2 cellular contexts compared by ENCODE assay signal in the genomic region with DNA sequence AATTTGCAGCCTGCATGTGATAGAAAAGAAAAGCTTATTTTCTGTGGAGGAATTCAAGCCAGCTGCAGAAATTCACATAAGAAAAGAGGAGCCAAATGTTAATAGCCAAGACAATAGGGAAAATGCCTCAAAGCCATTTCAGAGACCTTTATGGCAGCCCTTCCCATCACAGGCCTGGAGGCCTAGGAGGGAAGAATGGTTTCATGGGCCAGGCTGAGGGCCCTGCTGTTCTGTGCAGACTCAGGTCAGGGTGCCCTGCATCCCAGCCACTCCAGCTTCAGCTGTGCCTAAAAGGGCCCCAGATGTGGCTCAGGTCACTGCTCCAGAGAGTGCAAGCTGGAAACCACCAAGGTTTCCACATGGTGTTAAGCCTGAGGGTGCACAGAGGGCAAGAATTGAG.
TF ChIP-seq lines count a peak whose summit lies in the region.

No MANE protein-coding gene starts in this region.

TF ChIP-seq in HepG2, 621 proteins besides CTCF, POLR2A, EP300 and RAD21:
- TF ChIP-seq SP2 (CRISPR knock-in tag; IDR thresholded peaks at IDR 0.05) = no peak
- TF ChIP-seq SIN3A (IDR thresholded peaks at IDR 0.05; ENCODE audit: borderline replicate concordance, low read depth, low read length) = no peak
- TF ChIP-seq ZNF451 (CRISPR knock-in tag; IDR thresholded peaks at IDR 0.05) = no peak
- TF ChIP-seq, protein P1, sequence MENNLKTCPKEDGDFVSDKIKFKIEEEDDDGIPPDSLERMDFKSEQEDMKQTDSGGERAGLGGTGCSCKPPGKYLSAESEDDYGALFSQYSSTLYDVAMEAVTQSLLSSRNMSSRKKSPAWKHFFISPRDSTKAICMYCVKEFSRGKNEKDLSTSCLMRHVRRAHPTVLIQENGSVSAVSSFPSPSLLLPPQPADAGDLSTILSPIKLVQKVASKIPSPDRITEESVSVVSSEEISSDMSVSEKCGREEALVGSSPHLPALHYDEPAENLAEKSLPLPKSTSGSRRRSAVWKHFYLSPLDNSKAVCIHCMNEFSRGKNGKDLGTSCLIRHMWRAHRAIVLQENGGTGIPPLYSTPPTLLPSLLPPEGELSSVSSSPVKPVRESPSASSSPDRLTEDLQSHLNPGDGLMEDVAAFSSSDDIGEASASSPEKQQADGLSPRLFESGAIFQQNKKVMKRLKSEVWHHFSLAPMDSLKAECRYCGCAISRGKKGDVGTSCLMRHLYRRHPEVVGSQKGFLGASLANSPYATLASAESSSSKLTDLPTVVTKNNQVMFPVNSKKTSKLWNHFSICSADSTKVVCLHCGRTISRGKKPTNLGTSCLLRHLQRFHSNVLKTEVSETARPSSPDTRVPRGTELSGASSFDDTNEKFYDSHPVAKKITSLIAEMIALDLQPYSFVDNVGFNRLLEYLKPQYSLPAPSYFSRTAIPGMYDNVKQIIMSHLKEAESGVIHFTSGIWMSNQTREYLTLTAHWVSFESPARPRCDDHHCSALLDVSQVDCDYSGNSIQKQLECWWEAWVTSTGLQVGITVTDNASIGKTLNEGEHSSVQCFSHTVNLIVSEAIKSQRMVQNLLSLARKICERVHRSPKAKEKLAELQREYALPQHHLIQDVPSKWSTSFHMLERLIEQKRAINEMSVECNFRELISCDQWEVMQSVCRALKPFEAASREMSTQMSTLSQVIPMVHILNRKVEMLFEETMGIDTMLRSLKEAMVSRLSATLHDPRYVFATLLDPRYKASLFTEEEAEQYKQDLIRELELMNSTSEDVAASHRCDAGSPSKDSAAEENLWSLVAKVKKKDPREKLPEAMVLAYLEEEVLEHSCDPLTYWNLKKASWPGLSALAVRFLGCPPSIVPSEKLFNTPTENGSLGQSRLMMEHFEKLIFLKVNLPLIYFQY (CRISPR knock-in tag; IDR thresholded peaks at IDR 0.05; ENCODE audit: borderline replicate concordance) = no peak

TF ChIP-seq in K562, 482 proteins besides CTCF, POLR2A, EP300 and RAD21:
- TF ChIP-seq MEIS2 (IDR thresholded peaks at IDR 0.05; ENCODE audit: partially characterized antibody) (no peak), ZFP36 (IDR thresholded peaks at IDR 0.05; ENCODE audit: low read depth, low read length, partially characterized antibody) (peak; percentile 58)
